In the genomic region with DNA sequence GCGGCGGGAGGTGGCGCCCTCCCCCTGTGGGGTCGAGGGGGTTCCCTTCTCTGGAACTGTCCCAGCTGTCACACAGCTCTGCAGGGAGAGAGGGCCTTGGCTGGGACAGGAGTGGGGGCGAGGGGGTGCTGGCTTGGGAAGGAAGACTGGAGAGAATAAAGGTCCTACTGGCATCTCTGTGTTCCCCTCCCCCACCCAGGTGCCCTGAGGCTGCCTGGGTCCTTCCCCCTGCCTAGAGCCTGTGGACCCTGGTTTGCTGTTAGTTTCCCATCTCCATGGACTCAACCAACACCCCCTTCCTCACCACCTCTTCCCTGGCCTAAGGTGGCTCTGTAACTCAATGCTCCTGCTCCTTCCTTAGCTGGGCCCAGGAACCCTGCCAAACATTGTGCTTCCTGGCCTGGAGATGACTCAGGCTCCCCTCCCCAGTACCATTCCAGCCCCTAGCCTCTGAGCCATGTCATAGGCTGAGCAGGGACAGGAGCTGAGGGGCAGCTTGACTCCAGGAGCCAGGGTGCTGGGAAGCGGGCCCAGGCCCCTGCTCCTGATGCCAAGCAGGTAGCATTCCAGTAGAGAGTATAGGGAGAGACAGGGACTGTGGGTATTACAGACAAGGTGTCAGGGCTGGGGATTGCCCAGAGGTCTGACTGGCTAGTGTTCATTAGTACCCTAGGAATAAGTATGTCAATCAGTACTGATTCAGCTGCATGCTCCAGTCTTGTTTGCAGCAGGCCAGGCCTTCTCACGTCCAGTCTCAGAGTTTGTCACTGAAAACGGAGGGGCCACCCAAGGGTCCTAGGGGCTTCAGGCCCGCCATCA, we compare ENCODE assay signal across 13 cellular contexts.
DNase-seq lines count a peak whose midpoint lies in the region; ATAC-seq, FAIRE-seq and TF ChIP-seq lines count a peak whose summit lies in the region.
"Had no signal": no experiment of that assay in that cellular context is flagged by ENCODE, and none has a peak within 500 bp of the region (broad histone marks: within the 10 kb centered on the region; RNA-seq: fewer than 3 reads in every experiment).

No MANE protein-coding gene starts in this region.

- no peak overlapping the region for H3K14ac ChIP-seq in IMR-90 (replicated peaks; ENCODE audit: low read depth, low read length)

- H3K27me3 ChIP-seq in IMR-90 (ENCODE audit: control insufficient read depth, insufficient read depth, low read length), result peaks cover 1% of the 10 kb centered on the region; the same call in 1 of the 2 replicates
- H3K27me3 ChIP-seq in endothelial cell of umbilical vein (ENCODE audit: control insufficient read depth in 2 of 2, insufficient read depth in 2 of 2, low read length in 2 of 2), result no peaks in the 10 kb centered on the region

- H3K9me3 ChIP-seq in A549 (no peaks in the 10 kb centered on the region), IMR-90 (ENCODE audit: control insufficient read depth, insufficient read depth, low read length) (no peaks in the 10 kb centered on the region), endothelial cell of umbilical vein (replicated peaks; ENCODE audit: control insufficient read depth, insufficient read depth, low read length) (no peaks in the 10 kb centered on the region)

- no peak overlapping the region for H2BK15ac ChIP-seq in IMR-90 (ENCODE audit: low read depth, low read length)

- BruUV-seq in IMR-90 (replicated peaks; lab: Mats Ljungman, UMichigan) (no TSS peak), endothelial cell of umbilical vein (replicated peaks; lab: Mats Ljungman, UMichigan) (no TSS peak)

- no peak overlapping the region for H4K5ac ChIP-seq in IMR-90 (ENCODE audit: low read depth, low read length)

- H3K27ac ChIP-seq in A549 (peak overlapping the region in 1 of 2 experiments; percentile 55; a peak in 2 of 6 replicates), IMR-90 (ENCODE audit: insufficient read depth, low read length) (no peak overlapping the region), endothelial cell of umbilical vein (ENCODE audit: insufficient read depth, low read depth, low read length) (peak overlapping the region; percentile 41)

- H3K18ac ChIP-seq in IMR-90 (ENCODE audit: low read depth, low read length), result no peak overlapping the region

- no peak for FAIRE-seq in A549 (lab: Jason Lieb, UNC)
- FAIRE-seq in endothelial cell of umbilical vein (lab: Jason Lieb, UNC), result peak; percentile 46
- FAIRE-seq: GM12891 had no signal

- ATAC-seq in A549 (peak; percentile 66 to 73; a peak in 5 of 6 replicates), IMR-90 (ENCODE audit: low read depth) (peak; percentile 84), GM21737 (IDR thresholded peaks at IDR 0.05; ENCODE audit: unreplicated experiment) (no peak)
- ATAC-seq: activated CD8-positive, alpha-beta T cell treated with anti-CD3 and anti-CD28 coated beads, Interleukin-2, amount 10 ng/mL, durations not matched to agents 7 days and 5 days; stimulated activated effector memory CD8-positive, alpha-beta T cell treated with anti-CD3 and anti-CD28 coated beads, Interleukin-12 subunit alpha, Interleukin-12 subunit beta, amount 100 ng/mL, for 72 hours had no signal

- H3K23ac ChIP-seq in IMR-90 (ENCODE audit: low read depth, low read length), result no peak overlapping the region

- H3K4me1 ChIP-seq in A549, result peaks cover 6% of the 10 kb centered on the region; the same call in 2 of the 3 replicates
- peaks cover 18% of the 10 kb centered on the region for H3K4me1 ChIP-seq in IMR-90 (ENCODE audit: control insufficient read depth, insufficient read depth, low read length)
- peaks cover 28% of the 10 kb centered on the region for H3K4me1 ChIP-seq in endothelial cell of umbilical vein (ENCODE audit: control insufficient read depth, extremely low read depth, insufficient read depth, low read length)

- no peak overlapping the region for H2BK20ac ChIP-seq in IMR-90 (ENCODE audit: low read depth, low read length)

- DNase-seq in A549 (ENCODE audit: low read depth in 1 of 2, low spot score in 1 of 2), result peak in 1 of 2 experiments; percentile 14
- DNase-seq in IMR-90, result peak; percentile 85
- DNase-seq in endothelial cell of umbilical vein (ENCODE audit: low read depth, low spot score), result peak; percentile 57
- peak; percentile 41 to 77 for DNase-seq in lung microvascular endothelial cell (ENCODE audit: low read depth in 2 of 2)
- no peak for DNase-seq in NCI-H1436 (lab: John Stamatoyannopoulos, UW)
- DNase-seq in NCI-H1436 treated with DMSO at 0.1 percent for 48 hours (lab: John Stamatoyannopoulos, UW), result no peak
- DNase-seq in Kasumi-1 (lab: John Stamatoyannopoulos, UW), result no peak
- DNase-seq: activated CD8-positive, alpha-beta T cell treated with anti-CD3 and anti-CD28 coated beads, Interleukin-2, amount 10 ng/mL, durations not matched to agents 7 days and 5 days; H7; NCI-H2081 treated with DMSO at 0.1 percent for 48 hours had no signal

- no peak overlapping the region; the same call in 1 of the 2 replicates for H2BK120ac ChIP-seq in IMR-90 (ENCODE audit: low read depth, low read length)

- H3K56ac ChIP-seq in IMR-90 (ENCODE audit: extremely low read depth, insufficient read depth, low read length), result no peak overlapping the region

- H3K4me3 ChIP-seq in A549 (no peak overlapping the region), IMR-90 (ENCODE audit: insufficient read depth, low read depth, low read length) (no peak overlapping the region), endothelial cell of umbilical vein (replicated peaks in 1 of 3; ENCODE audit: insufficient read depth in 1 of 3, low read depth in 1 of 3, low read length in 3 of 3) (no peak overlapping the region)

- POLR2A ChIA-PET in A549 (lab: Yijun Ruan, JAX), result no interaction called here
- POLR2A ChIA-PET in IMR-90 (lab: Charles Lee; ENCODE audit: unreplicated experiment), result no interaction called here
- POLR2A ChIA-PET in endothelial cell of umbilical vein (lab: Charles Lee), result interaction anchor here (2.9 kb wide), 1 partner anchor 101 kb away, joined by 9 read pairs; the partner anchor contains the start of gene EFNB1

- dilution Hi-C loops in IMR-90 (cut with HindIII; ENCODE audit: low sequenced_read_pairs, unreplicated experiment), result no loop called here
- dilution Hi-C loops in endothelial cell of umbilical vein (cut with MboI; ENCODE audit: extremely low pct_ligation_motif_present, low sequenced_read_pairs), result no loop called here

- H4K91ac ChIP-seq in IMR-90 (ENCODE audit: insufficient read depth, low read depth, low read length), result no peak overlapping the region; the same call in 1 of the 2 replicates

- H2AFZ ChIP-seq in IMR-90 (replicated peaks; ENCODE audit: low read length, poor library complexity), result peak overlapping the region; percentile 74
- H2AFZ ChIP-seq in endothelial cell of umbilical vein (ENCODE audit: low read depth, low read length), result no peak overlapping the region

- no peak for TF ChIP-seq POLR2A in A549 (IDR thresholded peaks at IDR 0.05; ENCODE audit: low read length)
- TF ChIP-seq POLR2A in IMR-90 (IDR thresholded peaks at IDR 0.05; ENCODE audit: low read depth, low read length), result no peak
- TF ChIP-seq POLR2A in endothelial cell of umbilical vein (IDR thresholded peaks at IDR 0.05; ENCODE audit: low read depth, low read length), result no peak

- no peak overlapping the region for H3K4ac ChIP-seq in IMR-90 (ENCODE audit: low read depth, low read length)

- H3K9ac ChIP-seq in IMR-90 (ENCODE audit: low read depth, low read length) (no peak overlapping the region), endothelial cell of umbilical vein (replicated peaks; ENCODE audit: extremely low read depth, insufficient read depth, low read length) (no peak overlapping the region)

- TF ChIP-seq RAD21 in A549 (conservative IDR thresholded peaks at IDR 0.05 in 1 of 2, IDR thresholded peaks at IDR 0.05 in 1 of 2) (no peak), IMR-90 (IDR thresholded peaks at IDR 0.05; ENCODE audit: low read length) (0 out of 2 replicates have a peak, but pooled peaks have one; percentile 4)

- H2AK9ac ChIP-seq in IMR-90 (replicated peaks; ENCODE audit: low read depth, low read length, poor library complexity), result peak overlapping the region; percentile 56

- in situ Hi-C loops in IMR-90 (cut with MboI; ENCODE audit: low sequenced_read_pairs), result no loop called here

- TF ChIP-seq EP300 in A549 (IDR thresholded peaks at IDR 0.05), result no peak

- peak overlapping the region; percentile 30; the same call in 1 of the 2 replicates for H2AK5ac ChIP-seq in IMR-90 (ENCODE audit: low read depth, low read length)

- H3K36me3 ChIP-seq in IMR-90 (ENCODE audit: control insufficient read depth, insufficient read depth, low read length) (no peaks in the 10 kb centered on the region), endothelial cell of umbilical vein (ENCODE audit: control insufficient read depth in 2 of 2, extremely low read depth in 1 of 2, insufficient read depth in 2 of 2, low read length in 2 of 2) (no peaks in the 10 kb centered on the region)

- CTCF ChIA-PET in A549 (lab: Yijun Ruan, JAX), result interaction anchor here (1.3 kb wide), 1 partner anchor 13 kb away, joined by 4 read pairs; no protein-coding TSS in a partner anchor
- CTCF ChIA-PET in IMR-90 (lab: Yijun Ruan, JAX), result interaction anchor here (1.0 kb wide), 1 partner anchor 101 kb away, joined by 3 read pairs; the partner anchor contains the start of gene EFNB1
- CTCF ChIA-PET in endothelial cell of umbilical vein (lab: Charles Lee), result interaction anchor here (1.2 to 1.8 kb wide), 4 partner anchors 34 to 131 kb away, joined by 4 to 7 read pairs (median 5); partner anchors contain the start of gene EFNB1

- H3K9me1 ChIP-seq in IMR-90 (ENCODE audit: insufficient read depth, low read length) (peaks cover 5% of the 10 kb centered on the region; the same call in 1 of the 2 replicates), endothelial cell of umbilical vein (replicated peaks; ENCODE audit: control insufficient read depth, extremely low read depth, insufficient read depth, low read length) (no peaks in the 10 kb centered on the region)

- H2BK5ac ChIP-seq in IMR-90 (ENCODE audit: low read depth, low read length, poor library complexity, severe bottlenecking), result no peak overlapping the region

- H4K20me1 ChIP-seq in IMR-90 (ENCODE audit: insufficient read depth, low read length) (no peaks in the 10 kb centered on the region), endothelial cell of umbilical vein (replicated peaks; ENCODE audit: control insufficient read depth, extremely low read depth, insufficient read depth, low read length) (no peaks in the 10 kb centered on the region)

- H3K79me2 ChIP-seq in endothelial cell of umbilical vein (ENCODE audit: control insufficient read depth, insufficient read depth, low read length), result no peaks in the 10 kb centered on the region

- H4K8ac ChIP-seq in IMR-90 (ENCODE audit: low read depth in 2 of 2, low read length in 2 of 2), result peak overlapping the region in 1 of 2 experiments; percentile 51; a peak in 1 of 4 replicates

- no peak overlapping the region for H3K4me2 ChIP-seq in A549
- no peak overlapping the region for H3K4me2 ChIP-seq in IMR-90 (ENCODE audit: low read depth, low read length)
- no peak overlapping the region for H3K4me2 ChIP-seq in endothelial cell of umbilical vein (ENCODE audit: insufficient read depth, low read length)

- TF ChIP-seq CTCF in A549 (IDR thresholded peaks at IDR 0.05), result no peak
- TF ChIP-seq CTCF in IMR-90 (conservative IDR thresholded peaks at IDR 0.05; ENCODE audit: low read depth, low read length), result no peak
- no peak for TF ChIP-seq CTCF in endothelial cell of umbilical vein (IDR thresholded peaks at IDR 0.05; ENCODE audit: extremely low read depth in 1 of 2, insufficient read depth in 1 of 2, low read depth in 1 of 2, low read length in 2 of 2)

- H3K79me1 ChIP-seq in IMR-90 (ENCODE audit: low read depth in 1 of 2, low read length in 2 of 2), result no peaks in the 10 kb centered on the region

- 75% methylated on average over 8 of the region's 9 CpGs for WGBS in A549 (ENCODE audit: missing lambda C conversion rate)
- 71% methylated on average over 1 of the region's 9 CpGs; no CpG with 5 or more reads in 1 of the 2 experiments for WGBS in IMR-90 (ENCODE audit: extremely low coverage in 2 of 2, insufficient read length in 1 of 2), 2 experiments

- intact Hi-C loops in IMR-90 (cut with micrococcal nuclease), result loop anchor here (10.0 kb wide), 1 partner anchor 95 kb away; no protein-coding TSS in a partner anchor
- intact Hi-C loops in endothelial cell of umbilical vein (cut with micrococcal nuclease), result loop anchor here (1.0 to 5.0 kb wide), 2 partner anchors 34 to 102 kb away; partner anchors contain the start of gene EFNB1

Comparison
In these comparisons a context has a peak if more than half of its experiments do, and no peak if none do; other contexts are left out.
1. DNase-seq: peak in IMR-90 (single experiment), endothelial cell of umbilical vein (single experiment) and lung microvascular endothelial cell (2 of 2); none in NCI-H1436 (single experiment), NCI-H1436 treated with DMSO at 0.1 percent for 48 hours (single experiment) and Kasumi-1 (0 of 2).